In genomic region chr13:43861863-43862262, GRCh38 we compare ENCODE assay signal across 19 cellular contexts. TPM values are rescaled to one million over a fixed set of nuclear protein-coding genes. Genes with fewer than 3 reads are reported as not detected.
A peak's percentile ranks its signal among the peaks of the same experiment; 100 is the strongest.
DNase-seq lines count a peak whose midpoint lies in the region; ATAC-seq, FAIRE-seq and TF ChIP-seq lines count a peak whose summit lies in the region.
"Had no signal": no experiment of that assay in that cellular context is flagged by ENCODE, and none has a peak within 500 bp of the region (broad histone marks: within the 10 kb centered on the region; RNA-seq: fewer than 3 reads in every experiment).

No MANE protein-coding gene starts in this region.

- peak; percentile 57 for DNase-seq in EL
- peak; percentile 69 for DNase-seq in NCI-H226
- no peak for DNase-seq in endothelial cell of umbilical vein (ENCODE audit: low read depth, low spot score)
- DNase-seq in lung microvascular endothelial cell (ENCODE audit: low read depth in 2 of 2), result peak; percentile 46 to 82
- DNase-seq in testis, result no peak
- DNase-seq: 8988T; CD4-positive, alpha-beta memory T cell; DMS153; DMS79 treated with DMSO at 0.1 percent for 48 hours; GDM1; KG1 had no signal

- H3K79me2 ChIP-seq in endothelial cell of umbilical vein (ENCODE audit: control insufficient read depth, insufficient read depth, low read length), result no peaks in the 10 kb centered on the region

- no peak for FAIRE-seq in endothelial cell of umbilical vein (lab: Jason Lieb, UNC)
- FAIRE-seq: GM12892, GM18507, H1 had no signal

- dilution Hi-C loops in endothelial cell of umbilical vein (cut with MboI; ENCODE audit: extremely low pct_ligation_motif_present, low sequenced_read_pairs), result no loop called here

- H3K9me3 ChIP-seq in endothelial cell of umbilical vein (replicated peaks; ENCODE audit: control insufficient read depth, insufficient read depth, low read length) (no peaks in the 10 kb centered on the region), testis (no peaks in the 10 kb centered on the region)
- H3K9me3 ChIP-seq: HAP-1 had no signal

- TF ChIP-seq CTCF in endothelial cell of umbilical vein (IDR thresholded peaks at IDR 0.05; ENCODE audit: extremely low read depth in 1 of 2, insufficient read depth in 1 of 2, low read depth in 1 of 2, low read length in 2 of 2) (no peak), testis (IDR thresholded peaks at IDR 0.05) (no peak)

- H3K4me3 ChIP-seq in endothelial cell of umbilical vein (replicated peaks in 1 of 3; ENCODE audit: insufficient read depth in 1 of 3, low read depth in 1 of 3, low read length in 3 of 3) (no peak overlapping the region), testis (no peak overlapping the region)
- H3K4me3 ChIP-seq: BLaER1, HAP-1 had no signal

- H3K9ac ChIP-seq in endothelial cell of umbilical vein (replicated peaks; ENCODE audit: extremely low read depth, insufficient read depth, low read length), result no peak overlapping the region
- H3K9ac ChIP-seq: BLaER1 had no signal

- H3K27ac ChIP-seq in endothelial cell of umbilical vein (ENCODE audit: insufficient read depth, low read depth, low read length) (no peak overlapping the region), testis (no peak overlapping the region)
- H3K27ac ChIP-seq: BLaER1 had no signal

- no peaks in the 10 kb centered on the region for H3K9me1 ChIP-seq in endothelial cell of umbilical vein (replicated peaks; ENCODE audit: control insufficient read depth, extremely low read depth, insufficient read depth, low read length)

- H4K20me1 ChIP-seq in endothelial cell of umbilical vein (replicated peaks; ENCODE audit: control insufficient read depth, extremely low read depth, insufficient read depth, low read length), result no peaks in the 10 kb centered on the region
- H4K20me1 ChIP-seq: BLaER1 had no signal

- 89 to 100% methylated on average over 1 of the region's 1 CpG for WGBS in testis, 2 donors

- TF ChIP-seq POLR2A in endothelial cell of umbilical vein (IDR thresholded peaks at IDR 0.05; ENCODE audit: low read depth, low read length) (no peak), testis (IDR thresholded peaks at IDR 0.05) (no peak)

- H3K36me3 ChIP-seq in endothelial cell of umbilical vein (ENCODE audit: control insufficient read depth in 2 of 2, extremely low read depth in 1 of 2, insufficient read depth in 2 of 2, low read length in 2 of 2), result no peaks in the 10 kb centered on the region
- no peaks in the 10 kb centered on the region for H3K36me3 ChIP-seq in testis (ENCODE audit: low read depth, missing control alignments)
- H3K36me3 ChIP-seq: HAP-1 had no signal

- H3K27me3 ChIP-seq in endothelial cell of umbilical vein (ENCODE audit: control insufficient read depth in 2 of 2, insufficient read depth in 2 of 2, low read length in 2 of 2) (no peaks in the 10 kb centered on the region), testis (no peaks in the 10 kb centered on the region)
- H3K27me3 ChIP-seq: BLaER1 had no signal

- POLR2A ChIA-PET in endothelial cell of umbilical vein (lab: Charles Lee), result no interaction called here

- no TSS peak for BruUV-seq in endothelial cell of umbilical vein (replicated peaks; lab: Mats Ljungman, UMichigan)

- no peak overlapping the region for H3K4me2 ChIP-seq in endothelial cell of umbilical vein (ENCODE audit: insufficient read depth, low read length)
- H3K4me2 ChIP-seq: BLaER1 had no signal

- no peak overlapping the region for H2AFZ ChIP-seq in endothelial cell of umbilical vein (ENCODE audit: low read depth, low read length)

- intact Hi-C loops in endothelial cell of umbilical vein (cut with micrococcal nuclease), result no loop called here
- intact Hi-C loops in testis (cut with DNase I; ENCODE audit: low total_unique reads), result no loop called here

- H3K4me1 ChIP-seq in endothelial cell of umbilical vein (ENCODE audit: control insufficient read depth, extremely low read depth, insufficient read depth, low read length) (peaks cover 14% of the 10 kb centered on the region), testis (no peaks in the 10 kb centered on the region)
- H3K4me1 ChIP-seq: BLaER1, HAP-1 had no signal

- ATAC-seq in HG03442 (IDR thresholded peaks at IDR 0.05; ENCODE audit: unreplicated experiment), result no peak
- no peak for ATAC-seq in HG02840 (IDR thresholded peaks at IDR 0.05; ENCODE audit: low FRiP score, unreplicated experiment)
- no peak for ATAC-seq in GM18867 (IDR thresholded peaks at IDR 0.05; ENCODE audit: unreplicated experiment)

- CTCF ChIA-PET in endothelial cell of umbilical vein (lab: Charles Lee), result interaction anchor here (1.3 kb wide), 1 partner anchor 35 kb away, joined by 3 read pairs; no protein-coding TSS in a partner anchor

TF ChIP-seq in endothelial cell of umbilical vein, 7 proteins besides CTCF, POLR2A, EP300 and RAD21:
- TF ChIP-seq MYC (IDR thresholded peaks at IDR 0.05; ENCODE audit: low read depth, low read length) (no peak), GATA2 (IDR thresholded peaks at IDR 0.05; ENCODE audit: insufficient read depth, insufficient read length, low read depth, low read length) (peak; percentile 82), FOS (IDR thresholded peaks at IDR 0.05; ENCODE audit: borderline replicate concordance, insufficient read depth, low read length) (no peak), JUN (IDR thresholded peaks at IDR 0.05; ENCODE audit: borderline replicate concordance, insufficient read depth, insufficient read length, low read depth) (no peak), EZH2 (IDR thresholded peaks at IDR 0.05; ENCODE audit: borderline replicate concordance, low read depth, low read length, severe bottlenecking) (no peak)

RNA-seq across cellular contexts. Expression of gene CCDC122, which starts 17.7 kb away (rescaled TPM):
- total RNA-seq in endothelial cell of umbilical vein (5.1 and 7.5 TPM in 2 replicates), lung microvascular endothelial cell (2.4 and 3.1 TPM in 2 replicates), testis (10 to 100 TPM; 20.6 to 31.6 TPM)
- polyA plus RNA-seq in endothelial cell of umbilical vein (0.41 and 0.57 TPM in 2 replicates), testis (ENCODE audit: insufficient read depth, low read depth, low replicate concordance) (1.3 TPM)
- 0.43 and 0.58 TPM in 2 replicates for polyA plus RNA-seq in endothelial cell of umbilical vein (2011; cell fraction: cytosol; rRNA removed)
- 2.1 and 2.3 TPM in 2 replicates for polyA plus RNA-seq in endothelial cell of umbilical vein (2011; cell fraction: nucleus; rRNA removed)
- 4.9 and 6.7 TPM in 2 replicates for polyA plus RNA-seq in endothelial cell of umbilical vein (2012)
- 0.63 and 3.0 TPM in 2 replicates for polyA minus RNA-seq in endothelial cell of umbilical vein
- not detected for polyA minus RNA-seq in endothelial cell of umbilical vein (2011; cell fraction: cytosol; rRNA and poly(A)+ RNA removed)
- 2.2 and 4.6 TPM in 2 replicates for polyA minus RNA-seq in endothelial cell of umbilical vein (2011; cell fraction: nucleus; rRNA and poly(A)+ RNA removed)

RNA-seq across cellular contexts. Expression of gene LACC1, which starts 17.8 kb away (rescaled TPM):
- total RNA-seq in endothelial cell of umbilical vein (3.8 and 4.0 TPM in 2 replicates), lung microvascular endothelial cell (5.8 and 8.9 TPM in 2 replicates), testis (10 to 100 TPM; 29.1 to 34.4 TPM)
- polyA plus RNA-seq in endothelial cell of umbilical vein (1.2 and 1.3 TPM in 2 replicates), testis (ENCODE audit: insufficient read depth, low read depth, low replicate concordance) (6.1 TPM)
- 1.9 TPM in 2 replicates for polyA plus RNA-seq in endothelial cell of umbilical vein (2011; cell fraction: cytosol; rRNA removed)
- 3.5 and 4.8 TPM in 2 replicates for polyA plus RNA-seq in endothelial cell of umbilical vein (2011; cell fraction: nucleus; rRNA removed)
- 5.1 and 5.3 TPM in 2 replicates for polyA plus RNA-seq in endothelial cell of umbilical vein (2012)
- 0.68 and 1.3 TPM in 2 replicates for polyA minus RNA-seq in endothelial cell of umbilical vein
- 0.72 TPM for polyA minus RNA-seq in endothelial cell of umbilical vein (2011; cell fraction: cytosol; rRNA and poly(A)+ RNA removed)
- polyA minus RNA-seq in endothelial cell of umbilical vein (2011; cell fraction: nucleus; rRNA and poly(A)+ RNA removed), result 1.8 and 3.1 TPM in 2 replicates

Comparison
In these comparisons a context has a peak if more than half of its experiments do, and no peak if none do; other contexts are left out.
1. DNase-seq: peak in EL (single experiment), NCI-H226 (single experiment) and lung microvascular endothelial cell (2 of 2); none in endothelial cell of umbilical vein (single experiment) and testis (single experiment).